8 cellular contexts compared by ENCODE assay signal in genomic region chr4:85681194-85681803, GRCh38.
DNase-seq lines count a peak whose midpoint lies in the region; ATAC-seq, FAIRE-seq and TF ChIP-seq lines count a peak whose summit lies in the region.

No MANE protein-coding gene starts in this region.

- H3K27me3 Mint-ChIP-seq in naive thymus-derived CD8-positive, alpha-beta T cell, result peaks cover 0 to 3% (median 0%) of the 10 kb centered on the region in 5 donors

- no peaks in the 10 kb centered on the region for H3K79me2 ChIP-seq in trophoblast cell (ENCODE audit: control insufficient read depth, insufficient read depth, low read length, poor library complexity)

- no peak for TF ChIP-seq POLR2A in GM12892 (IDR thresholded peaks at IDR 0.05; ENCODE audit: low read depth, low read length)

- peaks cover 0 to 5% (median 0%) of the 10 kb centered on the region in 4 donors for H3K4me1 Mint-ChIP-seq in naive thymus-derived CD8-positive, alpha-beta T cell

- no peak overlapping the region for H3K14ac ChIP-seq in trophoblast cell (ENCODE audit: low read length)

- no peaks in the 10 kb centered on the region for H3K9me3 ChIP-seq in trophoblast cell (ENCODE audit: insufficient read depth, low read depth, low read length)

- no peaks in the 10 kb centered on the region for H3K4me1 ChIP-seq in trophoblast cell (ENCODE audit: control insufficient read depth in 1 of 2, insufficient read depth in 2 of 2, low read length in 2 of 2)

- H3K27me3 ChIP-seq in trophoblast cell (ENCODE audit: insufficient read depth, low read length), result no peaks in the 10 kb centered on the region

- no peak overlapping the region for H3K4me2 ChIP-seq in trophoblast cell (ENCODE audit: low read length)

- no peak overlapping the region for H3K27ac ChIP-seq in trophoblast cell (ENCODE audit: low read depth, low read length)

- H3K4me3 ChIP-seq in epithelial cell of proximal tubule (ENCODE audit: low read depth, low read length) (no peak overlapping the region), trophoblast cell (ENCODE audit: low read depth, low read length) (no peak overlapping the region)

- H3K23ac ChIP-seq in trophoblast cell (ENCODE audit: low read length), result no peak overlapping the region

- POLR2A ChIA-PET in naive thymus-derived CD8-positive, alpha-beta T cell (lab: Charles Lee), result no interaction called here

- DNase-seq in GM12892 (ENCODE audit: insufficient read length) (no peak), NOMO-1 treated with DMSO at 0.1 percent for 48 hours (lab: John Stamatoyannopoulos, UW; ENCODE audit: unreplicated experiment) (peak; percentile 98), epithelial cell of proximal tubule (ENCODE audit: low read depth) (peak; percentile 44), trophoblast cell (peak; percentile 4 to 38), retina (no peak), NCI-H1105 (lab: John Stamatoyannopoulos, UW) (no peak)
- DNase-seq in naive thymus-derived CD8-positive, alpha-beta T cell, result no peak
- DNase-seq in activated CD8-positive, alpha-beta memory T cell treated with anti-CD3 and anti-CD28 coated beads, Interleukin-2, amount 50 U/mL, for 4 hours, result no peak

- no peak overlapping the region for H2AFZ ChIP-seq in trophoblast cell (ENCODE audit: insufficient read depth, low read length, poor library complexity)

- H3K9ac ChIP-seq in trophoblast cell (ENCODE audit: low read length), result no peak overlapping the region

- H2BK120ac ChIP-seq in trophoblast cell (ENCODE audit: insufficient read depth, low read length, poor library complexity), result no peak overlapping the region

- no peak for ATAC-seq in naive thymus-derived CD8-positive, alpha-beta T cell

- H2BK12ac ChIP-seq in trophoblast cell (ENCODE audit: low read length), result no peak overlapping the region

- H4K91ac ChIP-seq in trophoblast cell (ENCODE audit: low read depth, low read length), result no peak overlapping the region

- no peak overlapping the region for H3K18ac ChIP-seq in trophoblast cell (ENCODE audit: low read length)

- peak; percentile 30 for FAIRE-seq in GM12892 (lab: Jason Lieb, UNC)

- H3K9me3 Mint-ChIP-seq in naive thymus-derived CD8-positive, alpha-beta T cell, result peaks cover 0 to 15% (median 0%) of the 10 kb centered on the region in 9 donors

- no peak overlapping the region for H4K8ac ChIP-seq in trophoblast cell (ENCODE audit: low read depth, low read length)

- H3K4ac ChIP-seq in trophoblast cell (ENCODE audit: low read depth, low read length), result no peak overlapping the region

- WGBS in trophoblast cell (ENCODE audit: extremely low coverage, insufficient coverage, insufficient read length), result no CpG with 5 or more reads among the region's 2 CpGs

- no peaks in the 10 kb centered on the region for H3K36me3 ChIP-seq in trophoblast cell (ENCODE audit: control insufficient read depth in 1 of 2, insufficient read depth in 2 of 2, low read length in 2 of 2)

- no peak overlapping the region for H2BK5ac ChIP-seq in trophoblast cell (ENCODE audit: low read depth, low read length, poor library complexity)

- no peak overlapping the region for H3K27ac Mint-ChIP-seq in naive thymus-derived CD8-positive, alpha-beta T cell

- H3K4me3 Mint-ChIP-seq in naive thymus-derived CD8-positive, alpha-beta T cell, result no peak overlapping the region

- H2AK5ac ChIP-seq in trophoblast cell (ENCODE audit: low read length), result no peak overlapping the region

- H3K36me3 Mint-ChIP-seq in naive thymus-derived CD8-positive, alpha-beta T cell, result no peaks in the 10 kb centered on the region

- no peaks in the 10 kb centered on the region for H3K79me1 ChIP-seq in trophoblast cell (ENCODE audit: low read length)

- no peak overlapping the region for H4K12ac ChIP-seq in trophoblast cell (ENCODE audit: low read depth, low read length)

- no peak for TF ChIP-seq CTCF in epithelial cell of proximal tubule (conservative IDR thresholded peaks at IDR 0.05; ENCODE audit: low read depth, low read length)

Comparison
In these comparisons a context has a peak if more than half of its experiments do, and no peak if none do; other contexts are left out.
1. DNase-seq: peak in NOMO-1 treated with DMSO at 0.1 percent for 48 hours (single experiment), epithelial cell of proximal tubule (single experiment) and trophoblast cell (2 of 2); none in GM12892 (single experiment), retina (single experiment), NCI-H1105 (single experiment), naive thymus-derived CD8-positive, alpha-beta T cell (0 of 10) and activated CD8-positive, alpha-beta memory T cell treated with anti-CD3 and anti-CD28 coated beads, Interleukin-2, amount 50 U/mL, for 4 hours (single experiment).